15 cellular contexts compared by ENCODE assay signal in the genomic region with DNA sequence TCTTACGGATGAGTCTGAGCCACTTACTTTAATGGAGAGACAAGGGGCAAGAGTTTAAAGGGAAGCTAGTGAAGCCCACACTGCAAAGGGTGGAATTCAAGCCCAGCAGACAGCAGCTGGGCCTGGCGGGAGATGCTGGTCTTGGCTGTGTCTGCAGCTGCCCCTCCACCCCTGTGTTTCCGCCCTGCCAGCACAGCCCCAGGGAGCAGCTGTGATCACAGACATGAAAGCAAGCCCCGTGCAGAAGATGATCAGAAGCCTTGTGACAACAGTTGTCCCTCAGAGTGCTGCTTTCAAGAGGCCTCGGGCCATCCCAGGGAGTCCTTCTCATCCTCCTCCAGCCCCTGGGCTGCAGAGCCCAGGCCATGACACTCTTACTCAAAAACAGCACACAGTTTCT. TPM values are rescaled to one million over a fixed set of nuclear protein-coding genes. Genes with fewer than 3 reads are reported as not detected.
DNase-seq lines count a peak whose midpoint lies in the region; FAIRE-seq and TF ChIP-seq lines count a peak whose summit lies in the region.
"Had no signal": no experiment of that assay in that cellular context is flagged by ENCODE, and none has a peak within 500 bp of the region (broad histone marks: within the 10 kb centered on the region; RNA-seq: fewer than 3 reads in every experiment).

No MANE protein-coding gene starts in this region.

- TF ChIP-seq POLR2A in GM12891 (IDR thresholded peaks at IDR 0.05; ENCODE audit: low read depth, low read length), result no peak

- DNase-seq in NCI-H2171 treated with DMSO at 0.1 percent for 48 hours (lab: John Stamatoyannopoulos, UW) (peak; percentile 65), NCI-H2171 (lab: John Stamatoyannopoulos, UW) (no peak), NCI-H345 treated with DMSO at 0.1 percent for 48 hours (lab: John Stamatoyannopoulos, UW; ENCODE audit: unreplicated experiment) (peak; percentile 46), head of caudate nucleus (peak; percentile 49 to 87 (median 72)), putamen (ENCODE audit: low spot score) (peak; percentile 63), OCI-M2 (lab: John Stamatoyannopoulos, UW; ENCODE audit: unreplicated experiment) (no peak), GM12891 (ENCODE audit: insufficient read length, low spot score) (no peak)
- no peak for DNase-seq in activated CD4-positive, CD25-positive, alpha-beta regulatory T cell (lab: John Stamatoyannopoulos, UW)
- DNase-seq: activated CD4-positive, alpha-beta T cell treated with anti-CD3 and anti-CD28 coated beads, Interleukin-2, amount 10 ng/mL, durations not matched to agents 7 days and 5 days; activated T-cell treated with anti-CD3 and anti-CD28 coated beads, Interleukin-2, amount 50 U/mL, for 4 hours; mesendoderm; MM.1S; ovary; stimulated activated CD4-positive, alpha-beta T cell treated with anti-CD3 and anti-CD28 coated beads, Interleukin-12 subunit alpha, Interleukin-12 subunit beta, amount 100 ng/mL, for 4 hours; T-helper 9 cell had no signal

- FAIRE-seq in GM12891 (lab: Jason Lieb, UNC), result no peak

- intact Hi-C loops in head of caudate nucleus (cut with DNase I), result no loop called here

TF ChIP-seq in GM12891, 5 proteins besides CTCF, POLR2A, EP300 and RAD21:
- TF ChIP-seq SPI1 (IDR thresholded peaks at IDR 0.05; ENCODE audit: low read depth, low read length) (no peak), POLR2AphosphoS5 (IDR thresholded peaks at IDR 0.05; ENCODE audit: low read depth, low read length) (no peak), TAF1 (IDR thresholded peaks at IDR 0.05; ENCODE audit: low read depth, low read length) (no peak), PAX5 (IDR thresholded peaks at IDR 0.05; ENCODE audit: insufficient read depth, low read length, severe bottlenecking) (no peak), POU2F2 (IDR thresholded peaks at IDR 0.05; ENCODE audit: low read depth, low read length) (no peak)
TF ChIP-seq in GM12891: peak in this region for 0.

RNA-seq across cellular contexts. Expression of a gene that starts 24.2 kb away (rescaled TPM):
- polyA plus RNA-seq in GM12891 (2012; ENCODE audit: low read depth, missing spikeins), result not detected

Comparison
In these comparisons a context has a peak if more than half of its experiments do, and no peak if none do; other contexts are left out.
1. DNase-seq: peak in NCI-H2171 treated with DMSO at 0.1 percent for 48 hours (single experiment), NCI-H345 treated with DMSO at 0.1 percent for 48 hours (single experiment), head of caudate nucleus (42 of 42) and putamen (single experiment); none in NCI-H2171 (single experiment), OCI-M2 (single experiment), activated CD4-positive, CD25-positive, alpha-beta regulatory T cell (0 of 4) and GM12891 (single experiment).